Comparison of ENCODE assay signal across 20 cellular contexts in the genomic region with DNA sequence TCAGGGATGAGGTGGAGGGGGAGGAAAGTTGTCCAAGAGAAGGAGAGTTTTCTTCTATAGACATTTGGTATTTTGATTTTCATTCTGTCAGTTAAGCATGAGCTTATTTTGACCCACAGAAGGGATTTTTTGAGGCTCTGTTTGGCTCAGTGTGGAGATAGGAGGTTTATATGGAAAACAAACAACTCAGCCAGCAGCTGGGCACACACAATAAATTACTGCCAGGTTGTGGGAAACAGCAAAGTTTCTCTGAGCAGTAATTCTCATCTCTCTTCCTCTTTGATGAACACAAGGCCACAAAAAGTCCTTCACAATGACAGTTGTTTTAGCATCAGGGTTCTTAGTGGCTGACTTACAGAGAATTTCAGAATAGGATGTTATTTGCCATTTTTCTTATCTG.
"Had no signal": no experiment of that assay in that cellular context is flagged by ENCODE, and none has a peak within 500 bp of the region (broad histone marks: within the 10 kb centered on the region; RNA-seq: fewer than 3 reads in every experiment).

No MANE protein-coding gene starts in this region.

- H3K4me3 ChIP-seq: ascending aorta, coronary artery, lower lobe of right lung, right lobe of liver, suprapubic skin had no signal

- H3K36me3 ChIP-seq: ascending aorta, lower lobe of right lung, right lobe of liver, suprapubic skin had no signal

- H3K9me3 ChIP-seq: ascending aorta, right lobe of liver, suprapubic skin had no signal

- DNase-seq: activated CD8-positive, alpha-beta memory T cell treated with anti-CD3 and anti-CD28 coated beads for 24 hours; activated CD8-positive, alpha-beta memory T cell treated with anti-CD3 and anti-CD28 coated beads, Interleukin-2, amount 50 U/mL, for 48 hours; activated effector memory CD4-positive, alpha-beta T cell treated with Interleukin-2 at 50 U/mL for 16 hours; activated naive CD4-positive, alpha-beta T cell treated with anti-CD3 and anti-CD28 coated beads, Interleukin-2, amount 10 ng/mL, durations not matched to agents 7 days and 5 days; activated T-cell treated with anti-CD3 and anti-CD28 coated beads, Interleukin-2, amount 50 U/mL, for 48 hours; foreskin melanocyte; hypothalamus; islet precursor cell; lower lobe of right lung; natural killer cell; right lobe of liver; small intestine; stimulated activated CD4-positive, alpha-beta T cell treated with anti-CD3 and anti-CD28 coated beads, Interleukin-15, amount 100 ng/mL, for 24 hours; stimulated activated CD4-positive, alpha-beta T cell treated with anti-CD3 and anti-CD28 coated beads, Interleukin-2, amount 100 ng/mL, for 48 hours; stimulated activated naive CD8-positive, alpha-beta T cell treated with anti-CD3 and anti-CD28 coated beads, Interleukin-15, amount 100 ng/mL, for 72 hours; trophoblast cell had no signal

- ATAC-seq: lower lobe of right lung; natural killer cell; right lobe of liver; stimulated activated naive CD8-positive, alpha-beta T cell treated with anti-CD3 and anti-CD28 coated beads, Interleukin-15, amount 100 ng/mL, for 72 hours had no signal

- H3K4me1 ChIP-seq: ascending aorta, lower lobe of right lung, parathyroid adenoma, right lobe of liver, suprapubic skin had no signal
